Comparison of ENCODE assay signal across 8 cellular contexts in the genomic region with DNA sequence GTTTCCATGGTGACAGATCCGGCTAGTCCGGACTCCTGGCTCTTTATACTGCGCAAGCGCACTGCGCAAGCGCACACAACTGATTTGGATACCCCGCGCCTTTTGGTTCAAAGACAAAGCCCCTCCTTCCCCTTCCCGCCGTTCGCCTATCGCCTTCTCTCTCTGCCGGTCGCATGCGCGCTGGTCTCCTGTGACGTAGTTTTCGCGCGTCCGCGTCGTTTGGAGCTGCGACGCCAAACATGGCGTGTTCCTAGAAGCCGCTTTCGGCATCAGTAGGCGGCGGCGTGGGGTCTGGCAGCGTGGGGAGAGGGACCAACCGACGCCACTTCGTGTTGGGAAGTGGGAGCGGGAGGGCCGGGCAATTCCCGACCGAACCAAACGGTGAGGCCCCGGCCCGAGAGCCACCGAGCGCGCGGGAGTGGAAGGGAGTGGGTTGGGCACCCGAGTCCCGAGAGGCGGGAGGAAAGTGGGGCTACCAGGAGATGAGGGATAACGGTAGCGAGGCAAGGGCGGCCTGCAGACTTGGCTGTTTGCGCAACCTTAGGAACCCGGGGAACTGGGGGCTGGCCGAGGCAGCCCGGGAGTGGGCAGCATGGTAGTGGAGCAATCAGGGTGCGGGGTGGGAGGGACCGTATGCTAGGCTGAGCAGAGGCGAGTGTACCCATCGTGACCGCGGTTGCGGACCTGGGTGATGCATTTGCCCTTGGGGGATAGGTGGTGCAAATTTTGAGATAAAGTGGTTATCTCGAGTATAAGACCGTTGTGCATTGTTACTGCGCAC. TPM values are rescaled to one million over a fixed set of nuclear protein-coding genes. Genes with fewer than 3 reads are reported as not detected.
DNase-seq lines count a peak whose midpoint lies in the region; FAIRE-seq and TF ChIP-seq lines count a peak whose summit lies in the region.

A gene (plus strand): TSS at position 215 of the 781 bp plus-strand sequence. CDS start 24,517 bp downstream, outside the sequence.

- H3K4me3 ChIP-seq in NB4 (ENCODE audit: low read depth, low read length) = peak within 1 kb of the TSS; percentile 99
- H3K4me3 ChIP-seq in SK-N-MC = peak within 1 kb of the TSS; percentile 94
- H3K4me3 ChIP-seq in neuronal stem cell (ENCODE audit: low read length in 2 of 2) = peak within 1 kb of the TSS; percentile 64 to 97

- TF ChIP-seq POLR2A in NB4 (IDR thresholded peaks at IDR 0.05; ENCODE audit: extremely low read depth, insufficient read length) = peak; percentile 66

- no peaks in the 10 kb centered on the region for H3K27me3 ChIP-seq in neuronal stem cell (ENCODE audit: control insufficient read depth in 3 of 3, insufficient read depth in 3 of 3, low read depth in 1 of 3, low read length in 3 of 3)

- H3K9me3 ChIP-seq in SK-N-MC (ENCODE audit: low read depth, low read length) (no peaks in the 10 kb centered on the region), neuronal stem cell (replicated peaks in 1 of 2; ENCODE audit: control insufficient read depth in 2 of 2, insufficient read depth in 1 of 2, low read depth in 1 of 2, low read length in 2 of 2) (no peaks in the 10 kb centered on the region)

- H3K36me3 ChIP-seq in SK-N-MC (ENCODE audit: insufficient read depth, low read length) = no peaks in the 10 kb centered on the region
- peaks cover 0 to 3% of the 10 kb centered on the region in 2 donors for H3K36me3 ChIP-seq in neuronal stem cell (replicated peaks in 1 of 2; ENCODE audit: control insufficient read depth in 2 of 2, insufficient read depth in 2 of 2, low read length in 2 of 2)

- peak within 1 kb of the TSS; percentile 86 for H3K4me2 ChIP-seq in neuronal stem cell (ENCODE audit: insufficient read depth, low read length, poor library complexity, severe bottlenecking)

- H3K9ac ChIP-seq in SK-N-MC (ENCODE audit: insufficient read length) (peak within 1 kb of the TSS; percentile 90), neuronal stem cell (ENCODE audit: low read depth, low read length, poor library complexity) (peak within 1 kb of the TSS; percentile 85)

- H3K4ac ChIP-seq in neuronal stem cell (ENCODE audit: low read length) = no peak within 1 kb of the TSS

- no peak within 1 kb of the TSS for H2BK120ac ChIP-seq in neuronal stem cell (ENCODE audit: low read depth, low read length)

- H3K9me3 Mint-ChIP-seq in HFFc6 = no peaks in the 10 kb centered on the region
- H3K9me3 Mint-ChIP-seq in activated naive CD4-positive, alpha-beta T cell treated with anti-CD3 and anti-CD28 coated beads, Interleukin-2, amount 10 ng/mL, durations not matched to agents 7 days and 5 days = no peaks in the 10 kb centered on the region

- H3K27ac ChIP-seq in SK-N-MC (peak within 1 kb of the TSS; percentile 88), neuronal stem cell (replicated peaks; ENCODE audit: low read length) (peak within 1 kb of the TSS; percentile 63)

- peaks cover 5% of the 10 kb centered on the region for H3K79me1 ChIP-seq in neuronal stem cell (ENCODE audit: low read depth, low read length)

- TF ChIP-seq CTCF in HFFc6 (IDR thresholded peaks at IDR 0.05) (no peak), NB4 (IDR thresholded peaks at IDR 0.05; ENCODE audit: low read depth, low read length) (no peak), subcutaneous adipose tissue (IDR thresholded peaks at IDR 0.05; ENCODE audit: low read depth) (no peak)

- WGBS in neuronal stem cell (ENCODE audit: extremely low coverage in 2 of 2, insufficient read length in 2 of 2, insufficient replicate concordance in 1 of 2), 2 donors = no CpG with 5 or more reads among the region's 66 CpGs

- peaks cover 4 to 8% of the 10 kb centered on the region in 2 donors for H3K4me1 ChIP-seq in neuronal stem cell (ENCODE audit: control insufficient read depth in 2 of 2, insufficient read depth in 1 of 2, low read depth in 1 of 2, low read length in 2 of 2)

- H2AK5ac ChIP-seq in neuronal stem cell (ENCODE audit: low read depth, low read length) = no peak within 1 kb of the TSS

- H3K27me3 Mint-ChIP-seq in HFFc6 (ENCODE audit: insufficient read depth) = no peaks in the 10 kb centered on the region
- peaks cover 4% of the 10 kb centered on the region for H3K27me3 Mint-ChIP-seq in activated naive CD4-positive, alpha-beta T cell treated with anti-CD3 and anti-CD28 coated beads, Interleukin-2, amount 10 ng/mL, durations not matched to agents 7 days and 5 days

- peak within 1 kb of the TSS; percentile 97 for H3K27ac Mint-ChIP-seq in HFFc6
- H3K27ac Mint-ChIP-seq in activated naive CD4-positive, alpha-beta T cell treated with anti-CD3 and anti-CD28 coated beads, Interleukin-2, amount 10 ng/mL, durations not matched to agents 7 days and 5 days = peak within 1 kb of the TSS; percentile 90

- H3K4me3 Mint-ChIP-seq in HFFc6 = peak within 1 kb of the TSS; percentile 88
- H3K4me3 Mint-ChIP-seq in activated naive CD4-positive, alpha-beta T cell treated with anti-CD3 and anti-CD28 coated beads, Interleukin-2, amount 10 ng/mL, durations not matched to agents 7 days and 5 days = peak within 1 kb of the TSS; percentile 86

- H3K4me1 Mint-ChIP-seq in HFFc6 (ENCODE audit: low read depth) = peaks cover 17% of the 10 kb centered on the region
- H3K4me1 Mint-ChIP-seq in activated naive CD4-positive, alpha-beta T cell treated with anti-CD3 and anti-CD28 coated beads, Interleukin-2, amount 10 ng/mL, durations not matched to agents 7 days and 5 days = peaks cover 38% of the 10 kb centered on the region

- peak within 1 kb of the TSS; percentile 89 for H3K23ac ChIP-seq in neuronal stem cell (ENCODE audit: low read depth, low read length, poor library complexity)

- peak within 1 kb of the TSS; percentile 67 for H3K18ac ChIP-seq in neuronal stem cell (ENCODE audit: low read length)

- peak; percentile 94 for FAIRE-seq in frontal cortex (lab: Jason Lieb, UNC)

- DNase-seq in GM04503 (ENCODE audit: low read depth) = peak; percentile 89
- DNase-seq in HFFc6 = peak; percentile 99
- DNase-seq in NB4 (ENCODE audit: low read depth) = peak; percentile 98
- peak; percentile 98 for DNase-seq in SK-N-MC (ENCODE audit: low read depth, low spot score)
- peak; percentile 99 for DNase-seq in activated naive CD4-positive, alpha-beta T cell treated with anti-CD3 and anti-CD28 coated beads, Interleukin-2, amount 10 ng/mL, durations not matched to agents 7 days and 5 days
- DNase-seq in frontal cortex (ENCODE audit: low spot score in 2 of 2) = peak; percentile 87 to 95
- DNase-seq in neuronal stem cell (ENCODE audit: low spot score) = peak; percentile 99

- H4K91ac ChIP-seq in neuronal stem cell (ENCODE audit: low read depth, low read length, poor library complexity) = no peak within 1 kb of the TSS

- CTCF ChIA-PET in activated naive CD4-positive, alpha-beta T cell treated with anti-CD3 and anti-CD28 coated beads, Interleukin-2, amount 10 ng/mL, durations not matched to agents 7 days and 5 days (lab: Charles Lee) = interaction anchor here (1.2 to 1.3 kb wide), 2 partner anchors 9 to 188 kb away, joined by 4 to 6 read pairs; a partner anchor contains a TSS

- peak within 1 kb of the TSS; percentile 43 for H4K8ac ChIP-seq in neuronal stem cell (ENCODE audit: low read depth, low read length)

- H3K36me3 Mint-ChIP-seq in HFFc6 (ENCODE audit: low read depth) = no peaks in the 10 kb centered on the region
- H3K36me3 Mint-ChIP-seq in activated naive CD4-positive, alpha-beta T cell treated with anti-CD3 and anti-CD28 coated beads, Interleukin-2, amount 10 ng/mL, durations not matched to agents 7 days and 5 days = peaks cover 2% of the 10 kb centered on the region

- no peak within 1 kb of the TSS for H2BK12ac ChIP-seq in neuronal stem cell (ENCODE audit: low read length)

- H2AFZ ChIP-seq in neuronal stem cell (ENCODE audit: low read length) = peak within 1 kb of the TSS; percentile 93

- H3K14ac ChIP-seq in neuronal stem cell (ENCODE audit: low read length) = no peak within 1 kb of the TSS

- H2BK5ac ChIP-seq in neuronal stem cell (ENCODE audit: low read length) = peak within 1 kb of the TSS; percentile 57

- H2BK15ac ChIP-seq in neuronal stem cell (ENCODE audit: low read length) = no peak within 1 kb of the TSS

RNA-seq across cellular contexts. Expression of the gene that starts here (rescaled TPM):
- total RNA-seq in HFFc6 (2021; fragmentation: NEBNext Ultra II Directional; extraction: Animal tissue kit (Norgen Biotek cat#: 25700)) = 10 to 100 TPM; 33.4 to 43.3 (median 38.4) TPM
- total RNA-seq in frontal cortex (39.9 TPM), subcutaneous adipose tissue (10 to 100 TPM; 25.0 to 49.2 (median 35.5) TPM)
- 23.5 TPM for polyA plus RNA-seq in neuronal stem cell (2013, experiment 1 of 2)
- 22.8 TPM for polyA plus RNA-seq in neuronal stem cell (2013, experiment 2 of 2)

Comparison
In these comparisons a context has a peak if more than half of its experiments do, and no peak if none do; other contexts are left out.
1. Peak in every context shown above with its lines: DNase-seq, H3K4me3 ChIP-seq and H3K27ac ChIP-seq.